In genomic region chr10:86401588-86402282, GRCh38 we compare ENCODE assay signal across 8 cellular contexts. TPM values are rescaled to one million over a fixed set of nuclear protein-coding genes. Genes with fewer than 3 reads are reported as not detected.
DNase-seq lines count a peak whose midpoint lies in the region; ATAC-seq and TF ChIP-seq lines count a peak whose summit lies in the region.

No MANE protein-coding gene starts in this region.

- peaks cover 37% of the 10 kb centered on the region for H3K27me3 Mint-ChIP-seq in activated naive CD4-positive, alpha-beta T cell treated with anti-CD3 and anti-CD28 coated beads, Interleukin-2, amount 10 ng/mL, durations not matched to agents 7 days and 5 days

- H3K9me3 Mint-ChIP-seq in activated naive CD4-positive, alpha-beta T cell treated with anti-CD3 and anti-CD28 coated beads, Interleukin-2, amount 10 ng/mL, durations not matched to agents 7 days and 5 days = no peaks in the 10 kb centered on the region

- ATAC-seq in Right ventricle myocardium superior (ENCODE audit: poor library complexity) (no peak), GM18502 (IDR thresholded peaks at IDR 0.05; ENCODE audit: poor library complexity, unreplicated experiment) (no peak), HG03521 (IDR thresholded peaks at IDR 0.05; ENCODE audit: unreplicated experiment) (no peak)

- peak overlapping the region; percentile 65 for H3K27ac Mint-ChIP-seq in activated naive CD4-positive, alpha-beta T cell treated with anti-CD3 and anti-CD28 coated beads, Interleukin-2, amount 10 ng/mL, durations not matched to agents 7 days and 5 days

- peaks cover 42% of the 10 kb centered on the region for H3K27me3 ChIP-seq in cardiac muscle cell

- H3K36me3 Mint-ChIP-seq in activated naive CD4-positive, alpha-beta T cell treated with anti-CD3 and anti-CD28 coated beads, Interleukin-2, amount 10 ng/mL, durations not matched to agents 7 days and 5 days = no peaks in the 10 kb centered on the region

- peak overlapping the region; percentile 49 for H3K4me3 ChIP-seq in cardiac muscle cell
- peak overlapping the region; percentile 83 for H3K4me3 ChIP-seq in iPS-18c (ENCODE audit: insufficient read depth, low read depth, low read length)

- H3K9me3 ChIP-seq in cardiac muscle cell (ENCODE audit: low read depth) (no peaks in the 10 kb centered on the region), iPS-18c (ENCODE audit: control insufficient read depth, insufficient read depth, low read length) (no peaks in the 10 kb centered on the region)

- H3K4me1 ChIP-seq in cardiac muscle cell (ENCODE audit: low read depth) = no peaks in the 10 kb centered on the region

- peaks cover 18% of the 10 kb centered on the region for H3K4me1 Mint-ChIP-seq in activated naive CD4-positive, alpha-beta T cell treated with anti-CD3 and anti-CD28 coated beads, Interleukin-2, amount 10 ng/mL, durations not matched to agents 7 days and 5 days

- DNase-seq in cardiac muscle cell (ENCODE audit: low read depth in 1 of 2, low spot score in 1 of 2) (peak in 1 of 2 donors; percentile 23), Right ventricle myocardium superior (no peak), NCI-H2227 (lab: John Stamatoyannopoulos, UW; ENCODE audit: unreplicated experiment) (no peak)
- peak; percentile 40 for DNase-seq in activated naive CD4-positive, alpha-beta T cell treated with anti-CD3 and anti-CD28 coated beads, Interleukin-2, amount 10 ng/mL, durations not matched to agents 7 days and 5 days
- DNase-seq in stimulated activated CD4-positive, alpha-beta T cell treated with anti-CD3 and anti-CD28 coated beads, Interleukin-4, amount 100 ng/mL, for 24 hours = peak; percentile 23

- no peak for TF ChIP-seq CTCF in cardiac muscle cell (IDR thresholded peaks at IDR 0.05; ENCODE audit: low read depth, low read length)

- peak overlapping the region; percentile 85 for H3K4me3 Mint-ChIP-seq in activated naive CD4-positive, alpha-beta T cell treated with anti-CD3 and anti-CD28 coated beads, Interleukin-2, amount 10 ng/mL, durations not matched to agents 7 days and 5 days

- intact Hi-C loops in Right ventricle myocardium superior (cut with DNase I) = loop anchor here (5.0 kb wide), 1 partner anchor 186 kb away; no protein-coding TSS in a partner anchor

- H3K27ac ChIP-seq in cardiac muscle cell = no peak overlapping the region

- CTCF ChIA-PET in activated naive CD4-positive, alpha-beta T cell treated with anti-CD3 and anti-CD28 coated beads, Interleukin-2, amount 10 ng/mL, durations not matched to agents 7 days and 5 days (lab: Charles Lee) = interaction anchor here (1.5 to 2.8 kb wide), 3 partner anchors 9 to 123 kb away, joined by 3 to 32 read pairs (median 8); no protein-coding TSS in a partner anchor

- H3K36me3 ChIP-seq in cardiac muscle cell = no peaks in the 10 kb centered on the region

RNA-seq across cellular contexts. Expression of gene GRID1, which starts 35.1 kb away (rescaled TPM):
- total RNA-seq in cardiac muscle cell (1.5 and 2.3 TPM in 2 replicates), Right ventricle myocardium superior (1.1 TPM)
- 0.47 and 1.6 TPM in 2 replicates for polyA plus RNA-seq in cardiac muscle cell

Comparison
In these comparisons a context has a peak if more than half of its experiments do, and no peak if none do; other contexts are left out.
1. DNase-seq: peak in activated naive CD4-positive, alpha-beta T cell treated with anti-CD3 and anti-CD28 coated beads, Interleukin-2, amount 10 ng/mL, durations not matched to agents 7 days and 5 days (single experiment) and stimulated activated CD4-positive, alpha-beta T cell treated with anti-CD3 and anti-CD28 coated beads, Interleukin-4, amount 100 ng/mL, for 24 hours (single experiment); none in Right ventricle myocardium superior (single experiment) and NCI-H2227 (single experiment).